3 cellular contexts compared by ENCODE assay signal in genomic region chr5:107208867-107209266, GRCh38.
TF ChIP-seq lines count a peak whose summit lies in the region.

No MANE protein-coding gene starts in this region.

TF ChIP-seq in HepG2, 621 proteins besides CTCF, POLR2A, EP300 and RAD21:
- TF ChIP-seq MAFF (IDR thresholded peaks at IDR 0.05; ENCODE audit: low read depth, low read length) (peak; percentile 74), MAFK (conservative IDR thresholded peaks at IDR 0.05 in 1 of 2, IDR thresholded peaks at IDR 0.05 in 1 of 2; ENCODE audit: low read length in 2 of 2) (peak; percentile 64 to 86), HMGA1 (CRISPR knock-in tag; conservative IDR thresholded peaks at IDR 0.05) (no peak), NFIC (IDR thresholded peaks at IDR 0.05; ENCODE audit: low read length) (no peak), ZEB1 (IDR thresholded peaks at IDR 0.05; ENCODE audit: insufficient replicate concordance, low read depth) (no peak)

TF ChIP-seq in IMR-90, 13 proteins besides CTCF, POLR2A, EP300 and RAD21:
- TF ChIP-seq MAFK (IDR thresholded peaks at IDR 0.05; ENCODE audit: low read depth, low read length) (peak; percentile 86), BHLHE40 (IDR thresholded peaks at IDR 0.05; ENCODE audit: low read depth, low read length) (no peak), MXI1 (IDR thresholded peaks at IDR 0.05; ENCODE audit: borderline replicate concordance, low read depth, low read length) (no peak)
TF ChIP-seq in IMR-90: peak in this region for 1.

TF ChIP-seq in K562, 482 proteins besides CTCF, POLR2A, EP300 and RAD21:
- no peak for TF ChIP-seq SRSF1 (IDR thresholded peaks at IDR 0.05; ENCODE audit: low read depth, low read length)
- no peak for TF ChIP-seq ZNF318 (IDR thresholded peaks at IDR 0.05; ENCODE audit: borderline replicate concordance in 1 of 2, low read depth in 1 of 2)
- peak; percentile 37; the same call in 1 of the 2 replicates for TF ChIP-seq ZNF316 (IDR thresholded peaks at IDR 0.05)
- TF ChIP-seq ESRRA (IDR thresholded peaks at IDR 0.05; ENCODE audit: borderline replicate concordance, low read depth) = no peak
- TF ChIP-seq MAFK (IDR thresholded peaks at IDR 0.05; ENCODE audit: low read length) = peak; percentile 50
- TF ChIP-seq CHCHD3 (CRISPR knock-in tag; IDR thresholded peaks at IDR 0.05) = no peak
- 0 out of 2 replicates have a peak, but pooled peaks have one; percentile 4 for TF ChIP-seq MAFF (IDR thresholded peaks at IDR 0.05; ENCODE audit: low read length)
